ENCODE assay signal across 1 cellular context in genomic region chr2:27804146-27804545, GRCh38.
TF ChIP-seq lines count a peak whose summit lies in the region.

No MANE protein-coding gene starts in this region.

TF ChIP-seq in SK-N-SH, 30 proteins besides CTCF, POLR2A, EP300 and RAD21 (continued from another document):
- TF ChIP-seq SMC3 (IDR thresholded peaks at IDR 0.05; ENCODE audit: low read depth, low read length) (no peak), GATA2 (CRISPR knock-in tag; IDR thresholded peaks at IDR 0.05) (no peak), YY1 (IDR thresholded peaks at IDR 0.05; ENCODE audit: low read depth) (no peak), FOSL2 (IDR thresholded peaks at IDR 0.05; ENCODE audit: borderline replicate concordance, low read depth) (no peak), TEAD4 (IDR thresholded peaks at IDR 0.05; ENCODE audit: borderline replicate concordance, insufficient read depth) (no peak), CHD2 (IDR thresholded peaks at IDR 0.05; ENCODE audit: low read length, partially characterized antibody) (no peak), ELF1 (IDR thresholded peaks at IDR 0.05) (no peak)
